In the genomic region with DNA sequence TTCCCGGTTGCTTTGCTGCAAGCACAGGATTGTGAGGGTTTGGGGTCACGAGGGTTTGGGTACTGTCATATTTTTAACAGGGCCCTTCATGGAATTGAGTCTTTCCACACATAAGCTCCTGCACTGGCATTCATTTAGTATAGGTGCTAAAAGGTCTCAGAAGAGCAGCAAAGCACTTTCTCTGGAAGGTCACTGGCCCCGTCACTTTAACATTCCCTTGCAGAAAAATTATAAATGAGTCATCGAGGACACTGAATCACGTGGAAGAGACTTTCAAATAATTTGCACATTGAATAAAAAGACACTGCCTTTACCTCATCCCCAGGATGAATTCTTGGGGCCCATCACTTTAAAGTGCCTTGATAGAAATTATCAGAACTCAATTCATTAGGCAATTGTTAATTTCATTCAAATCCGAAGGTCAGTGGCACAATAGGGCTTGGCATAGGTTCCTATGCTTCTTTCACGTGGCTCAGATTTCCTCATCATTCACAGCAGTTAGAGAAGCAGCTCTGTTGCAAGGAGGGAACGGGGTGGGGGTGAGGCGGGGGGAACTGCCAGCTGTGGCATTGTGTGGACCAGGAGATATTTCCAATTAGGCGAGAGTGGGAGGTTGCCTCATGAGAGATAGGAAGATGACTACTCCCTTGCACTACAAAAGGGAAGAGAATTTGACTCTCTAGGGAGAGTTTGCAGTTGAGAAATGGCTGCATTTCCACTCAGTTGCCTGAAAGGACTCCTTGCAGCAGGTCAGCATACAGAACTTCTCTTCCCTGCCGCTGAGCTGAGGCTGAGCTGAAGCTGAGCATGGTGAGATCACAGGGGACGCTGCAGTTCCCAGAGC, we compare ENCODE assay signal across 9 cellular contexts.
DNase-seq lines count a peak whose midpoint lies in the region; ATAC-seq and TF ChIP-seq lines count a peak whose summit lies in the region.
"Had no signal": no experiment of that assay in that cellular context is flagged by ENCODE, and none has a peak within 500 bp of the region (broad histone marks: within the 10 kb centered on the region; RNA-seq: fewer than 3 reads in every experiment).

No MANE protein-coding gene starts in this region.

- no TSS peak for BruUV-seq in PC-9 (replicated peaks; lab: Mats Ljungman, UMichigan)

- peaks cover 5% of the 10 kb centered on the region for H3K9me3 ChIP-seq in PC-9 (ENCODE audit: insufficient read depth, low read depth)
- no peaks in the 10 kb centered on the region for H3K9me3 ChIP-seq in neuron (ENCODE audit: low read length)

- CTCF ChIA-PET in PC-9 (lab: Charles Lee): interaction anchor here (0.6 kb wide), 1 partner anchor 150 kb away, joined by 3 read pairs; no protein-coding TSS in a partner anchor

- H3K36me3 ChIP-seq in PC-9 (ENCODE audit: low read depth) (no peaks in the 10 kb centered on the region), neuron (ENCODE audit: insufficient read depth, low read length) (no peaks in the 10 kb centered on the region)

- H3K27ac ChIP-seq in PC-9: peak overlapping the region; percentile 64

- in situ Hi-C loops in Caki2 (cut with HindIII; ENCODE audit: low pct_unique_long_range_greater_than_20kb, low sequenced_read_pairs): no loop called here

- H3K9me2 ChIP-seq in PC-9 (ENCODE audit: insufficient read depth): no peaks in the 10 kb centered on the region

- POLR2A ChIA-PET in PC-9 (lab: Charles Lee; ENCODE audit: unreplicated experiment): interaction anchor here (0.7 kb wide), 1 partner anchor 47 kb away, joined by 9 read pairs; no protein-coding TSS in a partner anchor

- H3K4me3 ChIP-seq in PC-9 (peak overlapping the region; percentile 29; the same call in 1 of the 2 replicates), fibroblast of mammary gland (ENCODE audit: control insufficient read depth, low read depth, low read length) (no peak overlapping the region), neuron (ENCODE audit: low read length) (no peak overlapping the region)

- H2AFZ ChIP-seq in PC-9: 0 out of 2 replicates have a peak overlapping the region, but pooled peaks have one; percentile 24
- H2AFZ ChIP-seq in neuron (ENCODE audit: low read depth, low read length): peak overlapping the region; percentile 8

- peak overlapping the region; percentile 66 for H3K4me2 ChIP-seq in PC-9

- no peak for ATAC-seq in GM19023 (IDR thresholded peaks at IDR 0.05; ENCODE audit: unreplicated experiment)

- intact Hi-C loops in PC-9 (cut with micrococcal nuclease; ENCODE audit: unreplicated experiment): loop anchor here (2.0 to 5.0 kb wide), 5 partner anchors 54 to 169 kb away; no protein-coding TSS in a partner anchor

- H3F3A ChIP-seq in PC-9 (ENCODE audit: insufficient read depth, low read depth): peaks cover 15% of the 10 kb centered on the region

- TF ChIP-seq CTCF in PC-9 (conservative IDR thresholded peaks at IDR 0.05): no peak
- TF ChIP-seq CTCF in fibroblast of mammary gland (conservative IDR thresholded peaks at IDR 0.05; ENCODE audit: control insufficient read depth, insufficient read depth, low read depth, low read length): no peak

- H3K79me2 ChIP-seq in PC-9 (ENCODE audit: low read depth): no peaks in the 10 kb centered on the region

- peak; percentile 58 for DNase-seq in Caki2 (ENCODE audit: low read depth)
- DNase-seq in PC-9: peak; percentile 18 to 67
- DNase-seq in fibroblast of mammary gland (ENCODE audit: low read depth): peak; percentile 94
- DNase-seq in mucosa of gallbladder (ENCODE audit: low spot score): no peak
- DNase-seq in stimulated activated CD4-positive, alpha-beta T cell treated with anti-CD3 and anti-CD28 coated beads, Interleukin-15, amount 100 ng/mL, for 24 hours: no peak
- DNase-seq in GDM1 (lab: John Stamatoyannopoulos, UW): no peak
- DNase-seq: OCI-M1 had no signal

- no peaks in the 10 kb centered on the region for H4K20me1 ChIP-seq in PC-9 (ENCODE audit: insufficient read depth)

- no peaks in the 10 kb centered on the region for H3K27me3 ChIP-seq in PC-9 (ENCODE audit: insufficient read depth, low read depth)
- H3K27me3 ChIP-seq in neuron (ENCODE audit: insufficient read depth, low read length): no peaks in the 10 kb centered on the region

- H3K4me1 ChIP-seq in PC-9 (replicated peaks; ENCODE audit: insufficient read depth) (peaks cover 29% of the 10 kb centered on the region), neuron (ENCODE audit: insufficient read depth, low read length) (peaks cover 15% of the 10 kb centered on the region)

Comparison
In these comparisons a context has a peak if more than half of its experiments do, and no peak if none do; other contexts are left out.
1. DNase-seq: peak in Caki2 (single experiment), PC-9 (2 of 2) and fibroblast of mammary gland (single experiment); none in mucosa of gallbladder (single experiment), stimulated activated CD4-positive, alpha-beta T cell treated with anti-CD3 and anti-CD28 coated beads, Interleukin-15, amount 100 ng/mL, for 24 hours (single experiment) and GDM1 (single experiment).